ENCODE assay signal across 8 cellular contexts in genomic region chr6:34146021-34146782, GRCh38. TPM values are rescaled to one million over a fixed set of nuclear protein-coding genes. Genes with fewer than 3 reads are reported as not detected.
DNase-seq lines count a peak whose midpoint lies in the region; ATAC-seq and TF ChIP-seq lines count a peak whose summit lies in the region.

Gene GRM4 (minus strand): TSS chr6:34146087. CDS start chr6:34133496, 12,591 bp downstream.

- H3K4me1 ChIP-seq in ES-I3 (ENCODE audit: insufficient read depth, low read length) (peaks cover 38% of the 10 kb centered on the region), OCI-LY7 (ENCODE audit: insufficient read depth, low read length, poor library complexity, severe bottlenecking) (peaks cover 38% of the 10 kb centered on the region), esophagus squamous epithelium (peaks cover 21 to 40% (median 28%) of the 10 kb centered on the region in 3 donors)

- no peaks in the 10 kb centered on the region for H3K9me3 ChIP-seq in ES-I3 (ENCODE audit: control insufficient read depth, insufficient read depth, low read length)
- no peaks in the 10 kb centered on the region for H3K9me3 ChIP-seq in OCI-LY7 (ENCODE audit: low read length)
- no peaks in the 10 kb centered on the region for H3K9me3 ChIP-seq in esophagus squamous epithelium

- H3K27ac Mint-ChIP-seq in progenitor cell of endocrine pancreas = no peak within 1 kb of the TSS

- no peaks in the 10 kb centered on the region for H3K9me2 ChIP-seq in OCI-LY7 (ENCODE audit: insufficient read depth, low read length)

- H3K9ac ChIP-seq in ES-I3 (ENCODE audit: low read depth, low read length) = peak within 1 kb of the TSS; percentile 85

- TF ChIP-seq POLR2A in esophagus squamous epithelium (IDR thresholded peaks at IDR 0.05) = no peak

- DNase-seq in OCI-LY7 (ENCODE audit: low spot score) = no peak
- no peak for DNase-seq in esophagus squamous epithelium (lab: John Stamatoyannopoulos, UW)
- no peak for DNase-seq in progenitor cell of endocrine pancreas (ENCODE audit: low spot score, unreplicated experiment)
- no peak for DNase-seq in NOMO-1 treated with dmso at 0.1 percent for 144 hours (lab: John Stamatoyannopoulos, UW; ENCODE audit: unreplicated experiment)
- no peak for DNase-seq in NOMO-1 (lab: John Stamatoyannopoulos, UW; ENCODE audit: unreplicated experiment in 2 of 2)
- DNase-seq in activated CD4-positive, CD25-positive, alpha-beta regulatory T cell treated with anti-CD3 and anti-CD28 coated beads, Interleukin-2, amount 50 U/mL, for 72 hours = no peak

- H3K27me3 ChIP-seq in esophagus squamous epithelium = peaks cover 21 to 96% (median 28%) of the 10 kb centered on the region in 4 donors

- intact Hi-C loops in OCI-LY7 (cut with micrococcal nuclease; ENCODE audit: unreplicated experiment) = no loop called here
- intact Hi-C loops in esophagus squamous epithelium (cut with DNase I) = loop anchor here (10.0 kb wide), 1 partner anchor 91 kb away; no protein-coding TSS in a partner anchor

- H2AFZ ChIP-seq in OCI-LY7 (ENCODE audit: low read length) = peak within 1 kb of the TSS; percentile 31; the same call in 1 of the 2 replicates

- WGBS in esophagus squamous epithelium, 2 donors = 40 to 65% methylated on average over 3 to 6 of the region's 20 CpGs

- H3K36me3 Mint-ChIP-seq in progenitor cell of endocrine pancreas (ENCODE audit: insufficient read depth) = no peaks in the 10 kb centered on the region

- CTCF ChIA-PET in OCI-LY7 (lab: Charles Lee; ENCODE audit: unreplicated experiment) = interaction anchor here (0.6 kb wide), 1 partner anchor 377 kb away, joined by 3 read pairs; no protein-coding TSS in a partner anchor

- TF ChIP-seq CTCF in OCI-LY7 (conservative IDR thresholded peaks at IDR 0.05; ENCODE audit: low read length) (no peak), esophagus squamous epithelium (IDR thresholded peaks at IDR 0.05) (no peak), progenitor cell of endocrine pancreas (IDR thresholded peaks at IDR 0.05; ENCODE audit: unreplicated experiment) (no peak)

- ATAC-seq in HG03196 (IDR thresholded peaks at IDR 0.05; ENCODE audit: unreplicated experiment) = no peak

- POLR2A ChIA-PET in OCI-LY7 (lab: Charles Lee) = no interaction called here

- BruUV-seq in OCI-LY7 (replicated peaks; lab: Mats Ljungman, UMichigan) = no TSS peak

- peaks cover 80% of the 10 kb centered on the region for H3K27me3 Mint-ChIP-seq in progenitor cell of endocrine pancreas

- H3K4me3 ChIP-seq in OCI-LY7 (ENCODE audit: low read depth, low read length, poor library complexity, severe bottlenecking) (peak within 1 kb of the TSS; percentile 56), esophagus squamous epithelium (peak within 1 kb of the TSS; percentile 21 to 65 (median 38))

- peak within 1 kb of the TSS; percentile 52 for H3K27ac ChIP-seq in OCI-LY7 (ENCODE audit: low read depth, low read length, poor library complexity, severe bottlenecking)
- H3K27ac ChIP-seq in esophagus squamous epithelium = no peak within 1 kb of the TSS

- H3K4me2 ChIP-seq in OCI-LY7 (ENCODE audit: low read length) = peak within 1 kb of the TSS; percentile 60

- H4K20me1 ChIP-seq in OCI-LY7 (ENCODE audit: insufficient read depth, low read length) = no peaks in the 10 kb centered on the region

- H3K36me3 ChIP-seq in ES-I3 (ENCODE audit: insufficient read depth, low read length) = no peaks in the 10 kb centered on the region
- no peaks in the 10 kb centered on the region for H3K36me3 ChIP-seq in OCI-LY7 (ENCODE audit: insufficient read depth, low read length)
- H3K36me3 ChIP-seq in esophagus squamous epithelium = no peaks in the 10 kb centered on the region

- H3K4me3 Mint-ChIP-seq in progenitor cell of endocrine pancreas (ENCODE audit: low read depth) = peak within 1 kb of the TSS; percentile 59

- H3K79me2 ChIP-seq in OCI-LY7 (ENCODE audit: insufficient read depth, low read depth, low read length) = no peaks in the 10 kb centered on the region

- no peaks in the 10 kb centered on the region for H3K9me3 Mint-ChIP-seq in progenitor cell of endocrine pancreas (ENCODE audit: low read depth)

- H3K4me1 Mint-ChIP-seq in progenitor cell of endocrine pancreas (ENCODE audit: low read depth) = peaks cover 3% of the 10 kb centered on the region

RNA-seq across cellular contexts. Expression of gene GRM4, which starts in this region (rescaled TPM):
- total RNA-seq in OCI-LY7 (2014; rRNA removed; shearing (Covaris generic)) = 0.21 and 0.73 TPM in 2 replicates
- total RNA-seq in OCI-LY7 (2022) = 0.85 and 1.3 TPM in 2 replicates
- not detected for total RNA-seq in esophagus squamous epithelium
- total RNA-seq in progenitor cell of endocrine pancreas = 0.38 and 0.44 TPM in 2 replicates
